ENCODE assay signal across 1 cellular context in genomic region chr2:67039701-67040100, GRCh38.
TF ChIP-seq lines count a peak whose summit lies in the region.

No MANE protein-coding gene starts in this region.

TF ChIP-seq in GM23338, 12 proteins besides CTCF, POLR2A, EP300 and RAD21 (continued from another document):
- TF ChIP-seq REST (IDR thresholded peaks at IDR 0.05; ENCODE audit: unreplicated experiment) (no peak), STAT1 (IDR thresholded peaks at IDR 0.05; ENCODE audit: unreplicated experiment) (no peak), NANOG (IDR thresholded peaks at IDR 0.05; ENCODE audit: borderline replicate concordance) (no peak), ZNF331 (CRISPR knock-in tag; IDR thresholded peaks at IDR 0.05; ENCODE audit: low read depth) (no peak)
